12 cellular contexts compared by ENCODE assay signal in the genomic region with DNA sequence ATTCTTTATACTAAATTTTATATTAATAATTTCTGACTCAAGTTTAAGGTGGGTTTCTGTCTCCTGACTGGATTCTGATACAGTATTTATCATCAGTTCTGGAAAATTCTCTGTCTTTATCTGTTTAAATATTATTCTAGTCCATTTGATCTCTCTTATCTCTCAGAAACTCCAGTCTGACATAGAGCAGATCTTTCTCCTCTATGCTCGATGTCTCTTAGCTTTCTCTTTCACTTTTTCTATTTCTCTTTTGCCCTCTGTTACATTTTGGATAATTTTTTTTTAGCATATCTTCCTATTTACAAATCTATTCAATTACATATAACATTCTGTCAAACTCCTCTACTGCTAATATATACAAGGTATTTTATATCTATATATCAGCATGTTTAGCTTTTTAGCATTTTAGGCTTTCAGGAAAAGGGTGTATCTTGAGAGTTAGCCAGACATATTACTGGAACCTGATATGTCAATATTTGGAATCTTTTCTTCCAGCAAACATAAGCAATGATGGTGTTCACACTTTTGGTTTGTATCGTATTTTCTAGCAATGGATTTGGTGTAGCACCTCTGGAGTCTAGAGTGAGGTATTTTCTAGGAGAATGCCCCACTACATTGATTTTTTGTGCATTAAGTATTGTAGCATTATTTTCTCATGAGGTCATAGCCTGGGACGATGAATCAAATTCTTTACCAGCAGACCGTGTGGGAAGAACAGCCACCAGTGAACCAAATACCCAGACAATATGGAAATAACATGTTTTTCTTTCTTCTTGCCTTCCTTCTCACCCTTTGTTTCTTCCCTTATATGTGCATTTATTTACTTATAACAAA. TPM values are rescaled to one million over a fixed set of nuclear protein-coding genes. Genes with fewer than 3 reads are reported as not detected.
DNase-seq lines count a peak whose midpoint lies in the region; ATAC-seq, FAIRE-seq and TF ChIP-seq lines count a peak whose summit lies in the region.
"Had no signal": no experiment of that assay in that cellular context is flagged by ENCODE, and none has a peak within 500 bp of the region (broad histone marks: within the 10 kb centered on the region; RNA-seq: fewer than 3 reads in every experiment).

No MANE protein-coding gene starts in this region.

- H3K4me2 ChIP-seq in astrocyte (ENCODE audit: low read length) = peak overlapping the region; percentile 72

- H3K4me1 ChIP-seq in astrocyte (ENCODE audit: insufficient read depth, low read length) (peaks cover 51% of the 10 kb centered on the region), mucosa of descending colon (ENCODE audit: low read depth) (no peaks in the 10 kb centered on the region), HAP-1 (peaks cover 6% of the 10 kb centered on the region)

- ATAC-seq in mucosa of descending colon (no peak), GM21447 (IDR thresholded peaks at IDR 0.05; ENCODE audit: unreplicated experiment) (no peak)

- H2AFZ ChIP-seq in astrocyte (ENCODE audit: low read depth, low read length) = no peak overlapping the region

- no peaks in the 10 kb centered on the region for H4K20me1 ChIP-seq in astrocyte (ENCODE audit: insufficient read depth, low read length)

- peaks cover 6% of the 10 kb centered on the region for H3K79me2 ChIP-seq in astrocyte (ENCODE audit: insufficient read depth, low read length)

- H3K27me3 Mint-ChIP-seq in astrocyte (ENCODE audit: low read depth, unreplicated experiment) = no peaks in the 10 kb centered on the region

- H3K9me3 Mint-ChIP-seq in astrocyte (ENCODE audit: unreplicated experiment) = no peaks in the 10 kb centered on the region

- H3K36me3 Mint-ChIP-seq in astrocyte (ENCODE audit: low read depth, unreplicated experiment) = no peaks in the 10 kb centered on the region

- H3K9ac ChIP-seq in astrocyte (ENCODE audit: low read length) = peak overlapping the region; percentile 77

- no peak for DNase-seq in HTR-8/SVneo (ENCODE audit: insufficient read length, low spot score)
- peak; percentile 93 for DNase-seq in astrocyte (ENCODE audit: low read depth)
- DNase-seq in kidney tubule cell (ENCODE audit: low spot score) = peak; percentile 87
- DNase-seq in stromal cell of bone marrow (ENCODE audit: low read depth) = peak; percentile 65
- DNase-seq in mucosa of descending colon = no peak
- no peak for DNase-seq in HAP-1 (ENCODE audit: low spot score in 2 of 2)
- DNase-seq: activated T-cell treated with anti-CD3 and anti-CD28 coated beads, Interleukin-2, amount 50 U/mL, for 48 hours; erythroblast; NCI-H2081 treated with DMSO at 0.1 percent for 48 hours; SW 1271 had no signal

- peaks cover 72% of the 10 kb centered on the region for H3K4me1 Mint-ChIP-seq in astrocyte (ENCODE audit: low read depth, unreplicated experiment)

- no peaks in the 10 kb centered on the region for H3K9me3 ChIP-seq in astrocyte (ENCODE audit: insufficient read depth, low read depth, low read length)
- H3K9me3 ChIP-seq in mucosa of descending colon = no peaks in the 10 kb centered on the region
- no peaks in the 10 kb centered on the region for H3K9me3 ChIP-seq in HAP-1
- H3K9me3 ChIP-seq: neutrophil had no signal

- H3K27ac ChIP-seq in astrocyte (ENCODE audit: low read depth, low read length) = peak overlapping the region; percentile 99
- H3K27ac ChIP-seq: neutrophil had no signal

- intact Hi-C loops in mucosa of descending colon (cut with DNase I, micrococcal nuclease) = no loop called here

- FAIRE-seq in HTR-8/SVneo (lab: Jason Lieb, UNC) (peak; percentile 69), astrocyte (lab: Jason Lieb, UNC) (peak; percentile 94)

- no peak overlapping the region for H3K4me3 ChIP-seq in astrocyte (ENCODE audit: insufficient read depth, low read depth, low read length)
- no peak overlapping the region for H3K4me3 ChIP-seq in mucosa of descending colon
- H3K4me3 ChIP-seq in HAP-1 = no peak overlapping the region

- peak overlapping the region; percentile 67 for H3K4me3 Mint-ChIP-seq in astrocyte (ENCODE audit: unreplicated experiment)

- in situ Hi-C loops in HAP-1 (cut with MboI; ENCODE audit: low sequenced_read_pairs) = no loop called here

- TF ChIP-seq CTCF in astrocyte (IDR thresholded peaks at IDR 0.05; ENCODE audit: insufficient read depth, low read depth, low read length) (no peak), mucosa of descending colon (IDR thresholded peaks at IDR 0.05) (no peak)

- no peaks in the 10 kb centered on the region for H3K27me3 ChIP-seq in astrocyte (ENCODE audit: insufficient read depth, low read length)
- no peaks in the 10 kb centered on the region; the same call in 1 of the 2 replicates for H3K27me3 ChIP-seq in HAP-1 (ENCODE audit: low read depth)
- H3K27me3 ChIP-seq: neutrophil had no signal

- H3K27ac Mint-ChIP-seq in astrocyte (ENCODE audit: unreplicated experiment) = peak overlapping the region; percentile 100

- H3K36me3 ChIP-seq in astrocyte (ENCODE audit: insufficient read depth, low read length) (no peaks in the 10 kb centered on the region), mucosa of descending colon (ENCODE audit: low read depth) (no peaks in the 10 kb centered on the region), HAP-1 (replicated peaks) (no peaks in the 10 kb centered on the region)
- H3K36me3 ChIP-seq: neutrophil had no signal

RNA-seq across cellular contexts. Expression of gene NNMT, which starts 4.1 kb away (rescaled TPM):
- total RNA-seq in astrocyte (394 and 527 TPM in 2 replicates), mucosa of descending colon (100 to 1,000 TPM in 1 of 3 donors, 10 to 100 TPM in 2; 13.1 to 112 (median 65.9) TPM)

Comparison
In these comparisons a context has a peak if more than half of its experiments do, and no peak if none do; other contexts are left out.
1. DNase-seq: peak in astrocyte (single experiment), kidney tubule cell (single experiment) and stromal cell of bone marrow (single experiment); none in HTR-8/SVneo (single experiment), mucosa of descending colon (0 of 3) and HAP-1 (0 of 2).